8 cellular contexts compared by ENCODE assay signal in the genomic region with DNA sequence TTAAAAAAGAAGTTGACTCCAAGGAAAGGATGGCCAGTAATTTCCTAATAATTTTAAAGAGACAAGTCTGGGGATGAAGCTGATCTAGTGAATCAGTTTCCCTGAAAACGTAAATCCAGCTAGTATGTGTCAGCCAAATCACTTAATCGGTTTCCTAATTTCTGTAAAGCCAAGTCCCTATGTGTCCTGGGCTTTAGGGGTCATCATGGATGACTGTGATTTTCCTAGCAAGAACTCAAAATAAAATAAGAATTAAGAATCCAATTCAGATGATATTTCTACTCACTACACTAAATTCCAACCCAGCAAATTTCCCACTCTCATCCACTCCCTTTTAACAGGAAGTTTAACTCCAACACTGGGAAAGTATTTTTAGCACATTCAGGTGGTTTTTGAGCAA. TPM values are rescaled to one million over a fixed set of nuclear protein-coding genes. Genes with fewer than 3 reads are reported as not detected.
A peak's percentile ranks its signal among the peaks of the same experiment; 100 is the strongest.
DNase-seq lines count a peak whose midpoint lies in the region; ATAC-seq and TF ChIP-seq lines count a peak whose summit lies in the region.

No MANE protein-coding gene starts in this region.

- peaks cover 26% of the 10 kb centered on the region for H3K36me3 Mint-ChIP-seq in activated CD4-positive, alpha-beta T cell treated with anti-CD3 and anti-CD28 coated beads for 36 hours (ENCODE audit: low read depth)
- H3K36me3 Mint-ChIP-seq in neural progenitor cell = no peaks in the 10 kb centered on the region

- POLR2A ChIA-PET in activated CD4-positive, alpha-beta T cell treated with anti-CD3 and anti-CD28 coated beads for 36 hours (lab: Charles Lee) = no interaction called here

- H3K27ac ChIP-seq in body of pancreas = peak overlapping the region in 3 of 4 donors; percentile 73 to 85 (median 74)
- peak overlapping the region; percentile 65 to 87 (median 67) for H3K27ac ChIP-seq in right lobe of liver
- peak overlapping the region; percentile 73 to 92 for H3K27ac ChIP-seq in testis
- H3K27ac ChIP-seq in neural progenitor cell = no peak overlapping the region

- no peaks in the 10 kb centered on the region for H3K79me2 ChIP-seq in neural progenitor cell (ENCODE audit: low read depth)

- H3K9me3 Mint-ChIP-seq in activated CD4-positive, alpha-beta T cell treated with anti-CD3 and anti-CD28 coated beads for 36 hours (ENCODE audit: low read depth) = no peaks in the 10 kb centered on the region
- H3K9me3 Mint-ChIP-seq in neural progenitor cell = no peaks in the 10 kb centered on the region

- 32 to 49% methylated on average over 2 of the region's 2 CpGs for whole genome bisulfite sequencing in body of pancreas, 2 donors
- WGBS in right lobe of liver (ENCODE audit: insufficient coverage, low coverage, low lambda C conversion rate, missing lambda C conversion rate) = 25% methylated on average over 2 of the region's 2 CpGs
- 44 to 65% methylated on average over 2 of the region's 2 CpGs for WGBS in testis, 2 donors

- no peak for DNase-seq in activated CD4-positive, alpha-beta T cell treated with anti-CD3 and anti-CD28 coated beads for 36 hours
- no peak for DNase-seq in activated CD4-positive, alpha-beta T cell treated with anti-CD3 and anti-CD28 coated beads for 4 hours
- DNase-seq in body of pancreas (no peak), right lobe of liver (no peak), testis (no peak), neural progenitor cell (ENCODE audit: low spot score) (no peak), GM13976 (ENCODE audit: low spot score) (no peak)

- no peak overlapping the region for H3K4me3 ChIP-seq in body of pancreas
- H3K4me3 ChIP-seq in right lobe of liver = no peak overlapping the region
- no peak overlapping the region for H3K4me3 ChIP-seq in testis
- no peak overlapping the region for H3K4me3 ChIP-seq in neural progenitor cell

- H3F3A ChIP-seq in neural progenitor cell (ENCODE audit: low read depth) = no peaks in the 10 kb centered on the region

- no peak overlapping the region for H2AFZ ChIP-seq in neural progenitor cell (replicated peaks)

- H3K4me1 ChIP-seq in body of pancreas (peaks cover 83% of the 10 kb centered on the region), right lobe of liver (peaks cover 0 to 46% (median 8%) of the 10 kb centered on the region in 4 donors), testis (peaks cover 45% of the 10 kb centered on the region), neural progenitor cell (no peaks in the 10 kb centered on the region)

- H4K20me1 ChIP-seq in neural progenitor cell (ENCODE audit: low read depth) = no peaks in the 10 kb centered on the region

- peaks cover 65% of the 10 kb centered on the region for H3K4me1 Mint-ChIP-seq in activated CD4-positive, alpha-beta T cell treated with anti-CD3 and anti-CD28 coated beads for 36 hours
- peaks cover 2% of the 10 kb centered on the region for H3K4me1 Mint-ChIP-seq in neural progenitor cell

- CTCF ChIA-PET in activated CD4-positive, alpha-beta T cell treated with anti-CD3 and anti-CD28 coated beads for 36 hours (lab: Charles Lee) = interaction anchor here (0.7 to 1.0 kb wide), 2 partner anchors 9 to 15 kb away, joined by 3 to 4 read pairs; no protein-coding TSS in a partner anchor

- H3K4me2 ChIP-seq in neural progenitor cell = no peak overlapping the region

- H3K4me3 Mint-ChIP-seq in activated CD4-positive, alpha-beta T cell treated with anti-CD3 and anti-CD28 coated beads for 36 hours = peak overlapping the region; percentile 91
- no peak overlapping the region for H3K4me3 Mint-ChIP-seq in neural progenitor cell

- no peaks in the 10 kb centered on the region for H3K9me3 ChIP-seq in body of pancreas
- no peaks in the 10 kb centered on the region for H3K9me3 ChIP-seq in right lobe of liver
- no peaks in the 10 kb centered on the region for H3K9me3 ChIP-seq in testis
- H3K9me3 ChIP-seq in neural progenitor cell (ENCODE audit: low read depth) = no peaks in the 10 kb centered on the region

- intact Hi-C loops in activated CD4-positive, alpha-beta T cell treated with anti-CD3 and anti-CD28 coated beads for 36 hours (cut with DNase I, micrococcal nuclease) = loop anchor here (1.0 to 10.0 kb wide), 10 partner anchors 22 to 958 kb away; partner anchors contain the start of genes FOXO1 (in 1 of the 2), MRPS31 (in 1 of the 2) and WBP4 (in 1 of the 2)
- intact Hi-C loops in body of pancreas (cut with DNase I) = loop anchor here (10.0 kb wide), 1 partner anchor 72 kb away; no protein-coding TSS in a partner anchor
- intact Hi-C loops in right lobe of liver (cut with DNase I) = no loop called here
- intact Hi-C loops in testis (cut with DNase I; ENCODE audit: low total_unique reads) = no loop called here

- in situ Hi-C loops in GM13976 (cut with MboI; ENCODE audit: low sequenced_read_pairs, unreplicated experiment) = loop anchor here (5.0 kb wide), 1 partner anchor 34 kb away; the partner anchor contains the start of gene ELF1

- TF ChIP-seq CTCF in body of pancreas (IDR thresholded peaks at IDR 0.05) = no peak
- no peak for TF ChIP-seq CTCF in right lobe of liver (IDR thresholded peaks at IDR 0.05)
- TF ChIP-seq CTCF in testis (IDR thresholded peaks at IDR 0.05) = no peak
- TF ChIP-seq CTCF in neural progenitor cell (IDR thresholded peaks at IDR 0.05) = no peak
- TF ChIP-seq CTCF in GM13976 (IDR thresholded peaks at IDR 0.05; ENCODE audit: borderline replicate concordance, control extremely low read depth, extremely low read depth, insufficient read depth, missing control alignments) = no peak

- TF ChIP-seq POLR2A in body of pancreas (IDR thresholded peaks at IDR 0.05) = no peak
- TF ChIP-seq POLR2A in right lobe of liver (IDR thresholded peaks at IDR 0.05) = no peak
- TF ChIP-seq POLR2A in testis (IDR thresholded peaks at IDR 0.05) = no peak

- H3K27me3 ChIP-seq in body of pancreas = no peaks in the 10 kb centered on the region
- H3K27me3 ChIP-seq in right lobe of liver = no peaks in the 10 kb centered on the region
- no peaks in the 10 kb centered on the region for H3K27me3 ChIP-seq in testis
- H3K27me3 ChIP-seq in neural progenitor cell = no peaks in the 10 kb centered on the region

- H3K27ac Mint-ChIP-seq in activated CD4-positive, alpha-beta T cell treated with anti-CD3 and anti-CD28 coated beads for 36 hours = peak overlapping the region; percentile 92
- no peak overlapping the region for H3K27ac Mint-ChIP-seq in neural progenitor cell

- H3K36me3 ChIP-seq in body of pancreas (replicated peaks in 1 of 2; ENCODE audit: insufficient read depth in 1 of 2, low read depth in 2 of 2) (no peaks in the 10 kb centered on the region), right lobe of liver (no peaks in the 10 kb centered on the region), testis (ENCODE audit: low read depth, missing control alignments) (no peaks in the 10 kb centered on the region), neural progenitor cell (no peaks in the 10 kb centered on the region)

- H3K9ac ChIP-seq in neural progenitor cell = no peak overlapping the region

- no peak for ATAC-seq in activated CD4-positive, alpha-beta T cell treated with anti-CD3 and anti-CD28 coated beads for 36 hours
- no peak for ATAC-seq in body of pancreas
- ATAC-seq in right lobe of liver = no peak
- no peak for ATAC-seq in HG03095 (IDR thresholded peaks at IDR 0.05; ENCODE audit: unreplicated experiment)

- no peaks in the 10 kb centered on the region for H3K27me3 Mint-ChIP-seq in activated CD4-positive, alpha-beta T cell treated with anti-CD3 and anti-CD28 coated beads for 36 hours
- H3K27me3 Mint-ChIP-seq in neural progenitor cell (ENCODE audit: insufficient read depth, low read depth) = no peaks in the 10 kb centered on the region

RNA-seq across cellular contexts. Expression of gene ELF1, which starts 35.8 kb away (rescaled TPM):
- total RNA-seq in activated CD4-positive, alpha-beta T cell treated with anti-CD3 and anti-CD28 coated beads for 36 hours = 10 to 100 TPM; 75.2 to 87.0 TPM
- 10 to 100 TPM; 40.5 to 61.7 TPM for total RNA-seq in body of pancreas
- 10 to 100 TPM; 24.1 to 35.4 (median 31.0) TPM for total RNA-seq in right lobe of liver
- 10 to 100 TPM; 54.8 to 67.5 TPM for total RNA-seq in testis
- polyA plus RNA-seq in testis (ENCODE audit: insufficient read depth, low read depth, low replicate concordance) = 32.8 TPM
- total RNA-seq in neural progenitor cell (ENCODE audit: low replicate concordance) = 9.3 and 17.2 TPM in 2 replicates

Comparison
In these comparisons a context has a peak if more than half of its experiments do, and no peak if none do; other contexts are left out.
1. intact Hi-C loops: an anchor here in activated CD4-positive, alpha-beta T cell treated with anti-CD3 and anti-CD28 coated beads for 36 hours (1.0 to 10.0 kb wide) and body of pancreas (10.0 kb wide); none called in right lobe of liver and testis.